Comparison of ENCODE assay signal across 29 cellular contexts in genomic region chr5:122105909-122106308, GRCh38. TPM values are rescaled to one million over a fixed set of nuclear protein-coding genes. Genes with fewer than 3 reads are reported as not detected.
"Had no signal": no experiment of that assay in that cellular context is flagged by ENCODE, and none has a peak within 500 bp of the region (broad histone marks: within the 10 kb centered on the region; RNA-seq: fewer than 3 reads in every experiment).

No MANE protein-coding gene starts in this region.

- H3K36me3 ChIP-seq: stomach, suprapubic skin, thoracic aorta, thyroid gland, tibial artery, tibial nerve, transverse colon, upper lobe of left lung, upper lobe of right lung, uterus, vagina had no signal

- H3K27me3 ChIP-seq: stomach, suprapubic skin, testis, thyroid gland, tibial artery, tibial nerve, transverse colon, upper lobe of left lung, upper lobe of right lung, uterus, vagina had no signal

- H3K27ac ChIP-seq: stomach, suprapubic skin, testis, thoracic aorta, thyroid gland, tibial artery, tibial nerve, transverse colon, upper lobe of left lung, upper lobe of right lung, uterus, vagina had no signal

- H3K4me1 Mint-ChIP-seq: stimulated activated effector memory CD8-positive, alpha-beta T cell treated with anti-CD3 and anti-CD28 coated beads, Interleukin-12 subunit alpha, Interleukin-12 subunit beta, amount 100 ng/mL, for 72 hours; stimulated activated memory B cell treated with anti-CD40 and anti-IgM and Interleukin-4, amounts not matched to agents 10 μg/mL and 1 μg/mL and 100 μg/mL, for 72 hours; stimulated activated naive B cell treated with anti-CD40 and anti-IgM and Interleukin-4, amounts not matched to agents 10 μg/mL and 1 μg/mL and 100 μg/mL, for 72 hours; stimulated activated naive CD8-positive, alpha-beta T cell treated with anti-CD3 and anti-CD28 coated beads, Interleukin-15, amount 100 ng/mL, for 72 hours had no signal

- H3K36me3 Mint-ChIP-seq: stimulated activated effector memory CD8-positive, alpha-beta T cell treated with anti-CD3 and anti-CD28 coated beads, Interleukin-12 subunit alpha, Interleukin-12 subunit beta, amount 100 ng/mL, for 72 hours; stimulated activated memory B cell treated with anti-CD40 and anti-IgM and Interleukin-4, amounts not matched to agents 10 μg/mL and 1 μg/mL and 100 μg/mL, for 72 hours; stimulated activated naive B cell treated with anti-CD40 and anti-IgM and Interleukin-4, amounts not matched to agents 10 μg/mL and 1 μg/mL and 100 μg/mL, for 72 hours; type B pancreatic cell had no signal

- H3K4me3 ChIP-seq: stomach, suprapubic skin, testis, thoracic aorta, thyroid gland, tibial artery, tibial nerve, transverse colon, upper lobe of left lung, upper lobe of right lung, uterus, vagina had no signal

- DNase-seq: stimulated activated CD4-positive, alpha-beta T cell treated with anti-CD3 and anti-CD28 coated beads, Interleukin-2, amount 100 ng/mL, for 48 hours; stimulated activated CD4-positive, alpha-beta T cell treated with anti-CD3 and anti-CD28 coated beads, Interleukin-4, amount 100 ng/mL, for 1 hour; stimulated activated CD4-positive, alpha-beta T cell treated with anti-CD3 and anti-CD28 coated beads, Interleukin-4, amount 100 ng/mL, for 24 hours; stimulated activated CD4-positive, alpha-beta T cell treated with anti-CD3 and anti-CD28 coated beads, Interleukin-4, amount 100 ng/mL, for 4 hours; stimulated activated CD8-positive, alpha-beta memory T cell treated with anti-CD3 and anti-CD28 coated beads, Interleukin-4, amount 100 ng/mL, for 48 hours; stimulated activated naive B cell treated with anti-CD40 and anti-IgM and Interleukin-4, amounts not matched to agents 10 μg/mL and 1 μg/mL and 100 μg/mL, for 72 hours; stimulated activated naive CD4-positive, alpha-beta T cell; stimulated activated naive CD4-positive, alpha-beta T cell treated with Interleukin-2 at 50 U/mL for 16 hours; stimulated activated naive CD8-positive, alpha-beta T cell treated with anti-CD3 and anti-CD28 coated beads, Interleukin-15, amount 100 ng/mL, for 72 hours; stimulated activated naive CD8-positive, alpha-beta T cell treated with anti-CD3 and anti-CD28 coated beads, Interleukin-15, Interleukin-2, amounts not matched to agents 100 U/mL and 50 U/mL, for 24 hours; stomach; substantia nigra; testis; thyroid gland; tibial artery; transverse colon; trophoblast cell; upper lobe of left lung; upper lobe of right lung; uterus had no signal

- FAIRE-seq: urothelium cell line had no signal

- H3K4me1 ChIP-seq: stomach, testis, tibial artery, tibial nerve, transverse colon, upper lobe of right lung, uterus, vagina had no signal

- H3K9me3 Mint-ChIP-seq: stimulated activated effector memory CD8-positive, alpha-beta T cell treated with anti-CD3 and anti-CD28 coated beads, Interleukin-12 subunit alpha, Interleukin-12 subunit beta, amount 100 ng/mL, for 72 hours; stimulated activated memory B cell treated with anti-CD40 and anti-IgM and Interleukin-4, amounts not matched to agents 10 μg/mL and 1 μg/mL and 100 μg/mL, for 72 hours; stimulated activated naive B cell treated with anti-CD40 and anti-IgM and Interleukin-4, amounts not matched to agents 10 μg/mL and 1 μg/mL and 100 μg/mL, for 72 hours; stimulated activated naive CD8-positive, alpha-beta T cell treated with anti-CD3 and anti-CD28 coated beads, Interleukin-15, amount 100 ng/mL, for 72 hours; stimulated activated naive CD8-positive, alpha-beta T cell treated with anti-CD3 and anti-CD28 coated beads, Interleukin-15, Interleukin-2, amounts not matched to agents 100 ng/mL and 50 ng/mL, for 24 hours; type B pancreatic cell had no signal

- H3K4me3 Mint-ChIP-seq: stimulated activated effector memory CD8-positive, alpha-beta T cell treated with anti-CD3 and anti-CD28 coated beads, Interleukin-12 subunit alpha, Interleukin-12 subunit beta, amount 100 ng/mL, for 72 hours; stimulated activated memory B cell treated with anti-CD40 and anti-IgM and Interleukin-4, amounts not matched to agents 10 μg/mL and 1 μg/mL and 100 μg/mL, for 72 hours; stimulated activated naive B cell treated with anti-CD40 and anti-IgM and Interleukin-4, amounts not matched to agents 10 μg/mL and 1 μg/mL and 100 μg/mL, for 72 hours; stimulated activated naive CD8-positive, alpha-beta T cell treated with anti-CD3 and anti-CD28 coated beads, Interleukin-15, amount 100 ng/mL, for 72 hours; stimulated activated naive CD8-positive, alpha-beta T cell treated with anti-CD3 and anti-CD28 coated beads, Interleukin-15, Interleukin-2, amounts not matched to agents 100 ng/mL and 50 ng/mL, for 24 hours; type B pancreatic cell had no signal

- H3K9me3 ChIP-seq: stomach, suprapubic skin, testis, thoracic aorta, thyroid gland, tibial artery, tibial nerve, transverse colon, upper lobe of left lung, upper lobe of right lung, uterus, vagina had no signal

- ATAC-seq: stimulated activated effector memory CD8-positive, alpha-beta T cell treated with anti-CD3 and anti-CD28 coated beads, Interleukin-12 subunit alpha, Interleukin-12 subunit beta, amount 100 ng/mL, for 72 hours; stimulated activated memory B cell treated with anti-CD40 and anti-IgM and Interleukin-4, amounts not matched to agents 10 μg/mL and 1 μg/mL and 100 μg/mL, for 72 hours; stimulated activated naive B cell treated with anti-CD40 and anti-IgM and Interleukin-4, amounts not matched to agents 10 μg/mL and 1 μg/mL and 100 μg/mL, for 72 hours; stimulated activated naive CD8-positive, alpha-beta T cell treated with anti-CD3 and anti-CD28 coated beads, Interleukin-15, amount 100 ng/mL, for 72 hours; stimulated activated naive CD8-positive, alpha-beta T cell treated with anti-CD3 and anti-CD28 coated beads, Interleukin-15, Interleukin-2, amounts not matched to agents 100 U/mL and 50 U/mL, for 24 hours; upper lobe of right lung had no signal

- H3K27ac Mint-ChIP-seq: stimulated activated effector memory CD8-positive, alpha-beta T cell treated with anti-CD3 and anti-CD28 coated beads, Interleukin-12 subunit alpha, Interleukin-12 subunit beta, amount 100 ng/mL, for 72 hours; stimulated activated memory B cell treated with anti-CD40 and anti-IgM and Interleukin-4, amounts not matched to agents 10 μg/mL and 1 μg/mL and 100 μg/mL, for 72 hours; stimulated activated naive B cell treated with anti-CD40 and anti-IgM and Interleukin-4, amounts not matched to agents 10 μg/mL and 1 μg/mL and 100 μg/mL, for 72 hours; stimulated activated naive CD8-positive, alpha-beta T cell treated with anti-CD3 and anti-CD28 coated beads, Interleukin-15, Interleukin-2, amounts not matched to agents 100 ng/mL and 50 ng/mL, for 24 hours; type B pancreatic cell had no signal

RNA-seq across cellular contexts. Expression of gene ZNF474, which starts 23.4 kb away (rescaled TPM):
- total RNA-seq: transverse colon, upper lobe of right lung had no signal
